In genomic region chrX:74614193-74614909, GRCh38 we compare ENCODE assay signal across 8 cellular contexts. TPM values are rescaled to one million over a fixed set of nuclear protein-coding genes. Genes with fewer than 3 reads are reported as not detected.
DNase-seq lines count a peak whose midpoint lies in the region; ATAC-seq and TF ChIP-seq lines count a peak whose summit lies in the region.

TSS of gene RLIM (minus strand) at chrX:74614624. CDS start at chrX:74595977, 18,647 bp downstream.

- no peaks in the 10 kb centered on the region for H3K9me3 ChIP-seq in Peyer's patch
- no peaks in the 10 kb centered on the region for H3K9me3 ChIP-seq in muscle layer of colon (ENCODE audit: low read length)

- peak; percentile 91 for DNase-seq in DMS53 treated with DMSO at 0.1 percent for 48 hours (lab: John Stamatoyannopoulos, UW; ENCODE audit: unreplicated experiment)
- peak; percentile 88 to 96 (median 89) for DNase-seq in Peyer's patch
- peak; percentile 91 for DNase-seq in activated T-cell treated with anti-CD3 and anti-CD28 coated beads, Interleukin-2, amount 50 U/mL, for 48 hours
- peak; percentile 76 for DNase-seq in stimulated activated CD8-positive, alpha-beta memory T cell treated with anti-CD3 and anti-CD28 coated beads, Interleukin-7, amount 100 ng/mL, for 24 hours (ENCODE audit: low read depth)

- peak; percentile 55 to 75 for TF ChIP-seq POLR2A in Peyer's patch (IDR thresholded peaks at IDR 0.05)

- H3K27me3 ChIP-seq in KMS-11 (ENCODE audit: insufficient read depth, low read depth) (no peaks in the 10 kb centered on the region), Peyer's patch (no peaks in the 10 kb centered on the region), muscle layer of colon (ENCODE audit: control insufficient read depth in 1 of 2, insufficient read depth in 2 of 2, low read length in 2 of 2) (no peaks in the 10 kb centered on the region)

- H3K27ac ChIP-seq in KMS-11 (peak within 1 kb of the TSS; percentile 93), Peyer's patch (peak within 1 kb of the TSS; percentile 88 to 97 (median 95)), muscle layer of colon (ENCODE audit: low read depth, low read length) (peak within 1 kb of the TSS; percentile 79)

- H3K4me3 ChIP-seq in KMS-11 (IDR thresholded peaks at IDR 0.05; ENCODE audit: insufficient read depth, low read depth, low read length), result no peak within 1 kb of the TSS
- H3K4me3 ChIP-seq in Peyer's patch, result peak within 1 kb of the TSS; percentile 62 to 84 (median 81)
- H3K4me3 ChIP-seq in muscle layer of colon (ENCODE audit: low read depth in 1 of 2, low read length in 2 of 2), result peak within 1 kb of the TSS; percentile 66 to 76

- ATAC-seq in GM21737 (IDR thresholded peaks at IDR 0.05; ENCODE audit: unreplicated experiment) (peak; percentile 97), esophagus mucosa (peak; percentile 99)

- H3K36me3 ChIP-seq in KMS-11 (ENCODE audit: insufficient read depth) (no peaks in the 10 kb centered on the region), Peyer's patch (no peaks in the 10 kb centered on the region), muscle layer of colon (ENCODE audit: insufficient read depth, low read length) (no peaks in the 10 kb centered on the region)

- peaks cover 42% of the 10 kb centered on the region for H3K79me2 ChIP-seq in KMS-11 (ENCODE audit: insufficient read depth, low read depth)

- H3K4me2 ChIP-seq in KMS-11, result peak within 1 kb of the TSS; percentile 53; the same call in 1 of the 2 replicates

- no peaks in the 10 kb centered on the region for H4K20me1 ChIP-seq in KMS-11 (ENCODE audit: insufficient read depth)

- H3K9ac ChIP-seq in KMS-11 (peak within 1 kb of the TSS; percentile 94), muscle layer of colon (ENCODE audit: low read length) (peak within 1 kb of the TSS; percentile 70)

- peaks cover 16% of the 10 kb centered on the region for H3K4me1 ChIP-seq in KMS-11 (ENCODE audit: low read depth, poor library complexity, severe bottlenecking)
- H3K4me1 ChIP-seq in Peyer's patch, result no peaks in the 10 kb centered on the region
- H3K4me1 ChIP-seq in muscle layer of colon (ENCODE audit: insufficient read depth, low read length), result no peaks in the 10 kb centered on the region

- H2AFZ ChIP-seq in KMS-11 (ENCODE audit: low read depth), result peak within 1 kb of the TSS; percentile 74

- TF ChIP-seq CTCF in KMS-11 (conservative IDR thresholded peaks at IDR 0.05; ENCODE audit: low read depth, low read length), result no peak
- TF ChIP-seq CTCF in Peyer's patch (IDR thresholded peaks at IDR 0.05), result no peak

RNA-seq across cellular contexts. Expression of gene RLIM, which starts in this region (rescaled TPM):
- total RNA-seq in Peyer's patch, result 10 to 100 TPM; 13.4 to 45.4 (median 17.0) TPM
- 21.6 TPM for total RNA-seq in esophagus mucosa
